ENCODE assay signal across 12 cellular contexts in genomic region chr5:114237766-114238165, GRCh38.
DNase-seq lines count a peak whose midpoint lies in the region; ATAC-seq and TF ChIP-seq lines count a peak whose summit lies in the region.
"Had no signal": no experiment of that assay in that cellular context is flagged by ENCODE, and none has a peak within 500 bp of the region (broad histone marks: within the 10 kb centered on the region; RNA-seq: fewer than 3 reads in every experiment).

No MANE protein-coding gene starts in this region.

- no peak overlapping the region for H2AK5ac ChIP-seq in mesenchymal stem cell (ENCODE audit: low read length, severe bottlenecking)

- 9% methylated on average over 5 of the region's 5 CpGs for WGBS in mesenchymal stem cell
- WGBS in spleen, 5 donors = 31 to 56% (median 32%) methylated on average over 5 of the region's 5 CpGs
- WGBS in esophagus muscularis mucosa = 82% methylated on average over 5 of the region's 5 CpGs

- no peak overlapping the region for H3K4ac ChIP-seq in mesenchymal stem cell (ENCODE audit: low read depth in 1 of 2, low read length in 2 of 2)

- no peak overlapping the region for H3K18ac ChIP-seq in mesenchymal stem cell (ENCODE audit: low read depth in 1 of 2, low read length in 2 of 2)

- no peak overlapping the region for H4K8ac ChIP-seq in mesenchymal stem cell (ENCODE audit: low read length)

- no peak overlapping the region for H2BK120ac ChIP-seq in mesenchymal stem cell (ENCODE audit: low read depth, low read length)

- H3K4me2 ChIP-seq in mesenchymal stem cell (ENCODE audit: low read length, poor library complexity, severe bottlenecking) = no peak overlapping the region

- DNase-seq in M059J (ENCODE audit: low read depth) (peak; percentile 89), amniotic epithelial cell (ENCODE audit: low read depth) (peak; percentile 98), mesenchymal stem cell (peak; percentile 92), spleen (no peak), esophagus muscularis mucosa (ENCODE audit: extremely low spot score) (no peak)
- DNase-seq: activated T-cell treated with anti-CD3 and anti-CD28 coated beads, Interleukin-2, amount 50 U/mL, for 24 hours; NCI-H446; SHP77; testis had no signal

- H4K91ac ChIP-seq in mesenchymal stem cell (ENCODE audit: low read length) = no peak overlapping the region

- H2BK5ac ChIP-seq in mesenchymal stem cell (ENCODE audit: low read depth, low read length, poor library complexity, severe bottlenecking) = no peak overlapping the region

- H3K79me1 ChIP-seq in mesenchymal stem cell (replicated peaks; ENCODE audit: low read length, poor library complexity, severe bottlenecking) = no peaks in the 10 kb centered on the region

- no peak overlapping the region for H3K14ac ChIP-seq in mesenchymal stem cell (ENCODE audit: low read length in 2 of 2)

- no peaks in the 10 kb centered on the region for H3K27me3 ChIP-seq in mesenchymal stem cell (ENCODE audit: control insufficient read depth in 1 of 2, insufficient read depth in 1 of 2, low read length in 2 of 2)
- H3K27me3 ChIP-seq in spleen (replicated peaks in 1 of 7) = no peaks in the 10 kb centered on the region
- no peaks in the 10 kb centered on the region for H3K27me3 ChIP-seq in esophagus muscularis mucosa
- H3K27me3 ChIP-seq: testis had no signal

- TF ChIP-seq CTCF in spleen (IDR thresholded peaks at IDR 0.05 in 8 of 11, conservative IDR thresholded peaks at IDR 0.05 in 3 of 11) = no peak
- no peak for TF ChIP-seq CTCF in esophagus muscularis mucosa (IDR thresholded peaks at IDR 0.05)

- ATAC-seq in GM21786 (IDR thresholded peaks at IDR 0.05; ENCODE audit: unreplicated experiment) (peak; percentile 66), HG02973 (IDR thresholded peaks at IDR 0.05; ENCODE audit: unreplicated experiment) (no peak)

- H3K9me3 ChIP-seq in mesenchymal stem cell (ENCODE audit: control insufficient read depth, low read length) = no peaks in the 10 kb centered on the region
- H3K9me3 ChIP-seq in spleen = peaks cover 0 to 4% (median 0%) of the 10 kb centered on the region in 8 donors
- no peaks in the 10 kb centered on the region for H3K9me3 ChIP-seq in esophagus muscularis mucosa
- H3K9me3 ChIP-seq: testis had no signal

- no peak overlapping the region for H2AFZ ChIP-seq in mesenchymal stem cell (ENCODE audit: low read depth, low read length)

- no peak overlapping the region for H3K23ac ChIP-seq in mesenchymal stem cell (ENCODE audit: low read length in 2 of 2)

- TF ChIP-seq POLR2A in spleen (IDR thresholded peaks at IDR 0.05) (no peak), esophagus muscularis mucosa (IDR thresholded peaks at IDR 0.05; ENCODE audit: low read depth) (no peak)

- H2BK12ac ChIP-seq in mesenchymal stem cell (ENCODE audit: low read length in 2 of 2) = no peak overlapping the region

- H3K9ac ChIP-seq in mesenchymal stem cell (ENCODE audit: low read length) = no peak overlapping the region

- intact Hi-C loops in spleen (cut with DNase I; ENCODE audit: low total_unique reads) (no loop called here), esophagus muscularis mucosa (cut with DNase I) (no loop called here)

- H2BK15ac ChIP-seq in mesenchymal stem cell (ENCODE audit: low read depth, poor library complexity, severe bottlenecking) = no peak overlapping the region

- TF ChIP-seq EP300 in esophagus muscularis mucosa (IDR thresholded peaks at IDR 0.05) = no peak

- H3K36me3 ChIP-seq in mesenchymal stem cell (ENCODE audit: control insufficient read depth in 1 of 2, insufficient read depth in 2 of 2, low read depth in 1 of 2, low read length in 2 of 2) (no peaks in the 10 kb centered on the region), spleen (no peaks in the 10 kb centered on the region), esophagus muscularis mucosa (no peaks in the 10 kb centered on the region)

- H3K4me3 ChIP-seq in mesenchymal stem cell (ENCODE audit: insufficient read depth in 1 of 2, low read depth in 1 of 2, low read length in 2 of 2) (no peak overlapping the region), spleen (no peak overlapping the region), esophagus muscularis mucosa (no peak overlapping the region)
- H3K4me3 ChIP-seq: testis had no signal

- H3K27ac ChIP-seq in mesenchymal stem cell (ENCODE audit: low read length, poor library complexity, severe bottlenecking) (no peak overlapping the region), spleen (no peak overlapping the region), esophagus muscularis mucosa (replicated peaks in 1 of 4) (no peak overlapping the region)
- H3K27ac ChIP-seq: epithelial cell of prostate, testis had no signal

- H3K4me1 ChIP-seq in mesenchymal stem cell (ENCODE audit: control insufficient read depth, insufficient read depth, low read depth, low read length) = no peaks in the 10 kb centered on the region
- no peaks in the 10 kb centered on the region for H3K4me1 ChIP-seq in spleen
- peaks cover 0 to 3% (median 0%) of the 10 kb centered on the region in 4 donors for H3K4me1 ChIP-seq in esophagus muscularis mucosa
- H3K4me1 ChIP-seq: testis had no signal

Comparison
In these comparisons a context has a peak if more than half of its experiments do, and no peak if none do; other contexts are left out.
1. DNase-seq: peak in M059J (single experiment), amniotic epithelial cell (single experiment) and mesenchymal stem cell (single experiment); none in spleen (single experiment) and esophagus muscularis mucosa (single experiment).